In genomic region chrX:67583171-67583570, GRCh38 we compare ENCODE assay signal across 7 cellular contexts. TPM values are rescaled to one million over a fixed set of nuclear protein-coding genes. Genes with fewer than 3 reads are reported as not detected.
"Had no signal": no experiment of that assay in that cellular context is flagged by ENCODE, and none has a peak within 500 bp of the region (broad histone marks: within the 10 kb centered on the region; RNA-seq: fewer than 3 reads in every experiment).

No MANE protein-coding gene starts in this region.

- ATAC-seq: K562 had no signal

- FAIRE-seq: HTR-8/SVneo, K562 had no signal

- H3K4me3 ChIP-seq: K562 had no signal

- DNase-seq: GOT3, H7, HCEC 1CT, IMR-90 had no signal

RNA-seq across cellular contexts. Expression of gene AR, which starts 39.4 kb away (rescaled TPM):
- total RNA-seq: HT-29 had no signal
